Comparison of ENCODE assay signal across 1 cellular context in the genomic region with DNA sequence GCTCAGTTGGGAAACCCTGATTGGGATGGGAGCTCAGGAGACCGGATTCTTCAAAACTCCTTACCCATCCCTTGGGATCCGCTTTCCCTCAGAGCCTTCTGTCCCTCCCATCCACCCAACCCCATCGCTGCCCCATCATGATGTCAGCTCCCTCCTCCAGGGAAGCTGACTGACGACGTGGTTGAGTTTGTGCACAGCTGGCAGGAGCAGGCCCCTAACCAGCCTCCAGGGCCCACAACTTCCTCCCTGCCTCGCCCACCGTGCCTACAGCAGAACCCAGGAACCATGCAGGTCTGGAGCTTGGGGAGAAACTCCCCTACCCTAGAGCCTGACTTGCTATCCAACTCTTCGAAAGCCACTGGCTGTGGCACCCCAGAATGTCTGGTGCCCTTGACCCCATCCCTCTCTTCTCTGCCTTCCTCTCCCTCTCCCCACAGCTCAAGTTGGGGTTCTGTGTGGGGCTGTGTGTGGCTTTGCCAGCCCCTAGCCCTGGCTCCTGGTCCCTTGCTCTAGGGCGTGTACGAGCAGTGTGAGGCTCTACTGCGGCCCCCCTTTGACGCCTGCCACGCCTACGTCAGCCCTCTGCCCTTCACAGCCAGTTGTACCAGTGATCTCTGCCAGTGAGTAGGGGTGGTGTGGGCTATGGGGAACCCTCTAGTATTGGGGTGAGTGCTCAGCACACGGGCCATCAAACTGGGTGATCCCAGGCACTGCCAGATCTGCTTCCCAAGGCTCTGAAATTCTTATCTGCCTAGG.
TF ChIP-seq lines count a peak whose summit lies in the region.

No MANE protein-coding gene starts in this region.

TF ChIP-seq in WTC11, 78 proteins besides CTCF, POLR2A, EP300 and RAD21:
- TF ChIP-seq, protein P1, sequence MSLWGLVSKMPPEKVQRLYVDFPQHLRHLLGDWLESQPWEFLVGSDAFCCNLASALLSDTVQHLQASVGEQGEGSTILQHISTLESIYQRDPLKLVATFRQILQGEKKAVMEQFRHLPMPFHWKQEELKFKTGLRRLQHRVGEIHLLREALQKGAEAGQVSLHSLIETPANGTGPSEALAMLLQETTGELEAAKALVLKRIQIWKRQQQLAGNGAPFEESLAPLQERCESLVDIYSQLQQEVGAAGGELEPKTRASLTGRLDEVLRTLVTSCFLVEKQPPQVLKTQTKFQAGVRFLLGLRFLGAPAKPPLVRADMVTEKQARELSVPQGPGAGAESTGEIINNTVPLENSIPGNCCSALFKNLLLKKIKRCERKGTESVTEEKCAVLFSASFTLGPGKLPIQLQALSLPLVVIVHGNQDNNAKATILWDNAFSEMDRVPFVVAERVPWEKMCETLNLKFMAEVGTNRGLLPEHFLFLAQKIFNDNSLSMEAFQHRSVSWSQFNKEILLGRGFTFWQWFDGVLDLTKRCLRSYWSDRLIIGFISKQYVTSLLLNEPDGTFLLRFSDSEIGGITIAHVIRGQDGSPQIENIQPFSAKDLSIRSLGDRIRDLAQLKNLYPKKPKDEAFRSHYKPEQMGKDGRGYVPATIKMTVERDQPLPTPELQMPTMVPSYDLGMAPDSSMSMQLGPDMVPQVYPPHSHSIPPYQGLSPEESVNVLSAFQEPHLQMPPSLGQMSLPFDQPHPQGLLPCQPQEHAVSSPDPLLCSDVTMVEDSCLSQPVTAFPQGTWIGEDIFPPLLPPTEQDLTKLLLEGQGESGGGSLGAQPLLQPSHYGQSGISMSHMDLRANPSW (CRISPR knock-in tag; conservative IDR thresholded peaks at IDR 0.05; ENCODE audit: low read depth): no peak
- TF ChIP-seq IRF1 (CRISPR knock-in tag; IDR thresholded peaks at IDR 0.05) (no peak), ZNF219 (CRISPR knock-in tag; IDR thresholded peaks at IDR 0.05; ENCODE audit: borderline replicate concordance) (no peak), CREM (CRISPR knock-in tag; IDR thresholded peaks at IDR 0.05) (no peak), SP1 (CRISPR knock-in tag; conservative IDR thresholded peaks at IDR 0.05) (no peak), ELF4 (CRISPR knock-in tag; IDR thresholded peaks at IDR 0.05; ENCODE audit: low read depth) (no peak)
- TF ChIP-seq, protein P2, sequence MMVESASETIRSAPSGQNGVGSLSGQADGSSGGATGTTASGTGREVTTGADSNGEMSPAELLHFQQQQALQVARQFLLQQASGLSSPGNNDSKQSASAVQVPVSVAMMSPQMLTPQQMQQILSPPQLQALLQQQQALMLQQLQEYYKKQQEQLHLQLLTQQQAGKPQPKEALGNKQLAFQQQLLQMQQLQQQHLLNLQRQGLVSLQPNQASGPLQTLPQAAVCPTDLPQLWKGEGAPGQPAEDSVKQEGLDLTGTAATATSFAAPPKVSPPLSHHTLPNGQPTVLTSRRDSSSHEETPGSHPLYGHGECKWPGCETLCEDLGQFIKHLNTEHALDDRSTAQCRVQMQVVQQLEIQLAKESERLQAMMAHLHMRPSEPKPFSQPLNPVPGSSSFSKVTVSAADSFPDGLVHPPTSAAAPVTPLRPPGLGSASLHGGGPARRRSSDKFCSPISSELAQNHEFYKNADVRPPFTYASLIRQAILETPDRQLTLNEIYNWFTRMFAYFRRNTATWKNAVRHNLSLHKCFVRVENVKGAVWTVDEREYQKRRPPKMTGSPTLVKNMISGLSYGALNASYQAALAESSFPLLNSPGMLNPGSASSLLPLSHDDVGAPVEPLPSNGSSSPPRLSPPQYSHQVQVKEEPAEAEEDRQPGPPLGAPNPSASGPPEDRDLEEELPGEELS (CRISPR knock-in tag; IDR thresholded peaks at IDR 0.05): no peak
- TF ChIP-seq, protein P3, sequence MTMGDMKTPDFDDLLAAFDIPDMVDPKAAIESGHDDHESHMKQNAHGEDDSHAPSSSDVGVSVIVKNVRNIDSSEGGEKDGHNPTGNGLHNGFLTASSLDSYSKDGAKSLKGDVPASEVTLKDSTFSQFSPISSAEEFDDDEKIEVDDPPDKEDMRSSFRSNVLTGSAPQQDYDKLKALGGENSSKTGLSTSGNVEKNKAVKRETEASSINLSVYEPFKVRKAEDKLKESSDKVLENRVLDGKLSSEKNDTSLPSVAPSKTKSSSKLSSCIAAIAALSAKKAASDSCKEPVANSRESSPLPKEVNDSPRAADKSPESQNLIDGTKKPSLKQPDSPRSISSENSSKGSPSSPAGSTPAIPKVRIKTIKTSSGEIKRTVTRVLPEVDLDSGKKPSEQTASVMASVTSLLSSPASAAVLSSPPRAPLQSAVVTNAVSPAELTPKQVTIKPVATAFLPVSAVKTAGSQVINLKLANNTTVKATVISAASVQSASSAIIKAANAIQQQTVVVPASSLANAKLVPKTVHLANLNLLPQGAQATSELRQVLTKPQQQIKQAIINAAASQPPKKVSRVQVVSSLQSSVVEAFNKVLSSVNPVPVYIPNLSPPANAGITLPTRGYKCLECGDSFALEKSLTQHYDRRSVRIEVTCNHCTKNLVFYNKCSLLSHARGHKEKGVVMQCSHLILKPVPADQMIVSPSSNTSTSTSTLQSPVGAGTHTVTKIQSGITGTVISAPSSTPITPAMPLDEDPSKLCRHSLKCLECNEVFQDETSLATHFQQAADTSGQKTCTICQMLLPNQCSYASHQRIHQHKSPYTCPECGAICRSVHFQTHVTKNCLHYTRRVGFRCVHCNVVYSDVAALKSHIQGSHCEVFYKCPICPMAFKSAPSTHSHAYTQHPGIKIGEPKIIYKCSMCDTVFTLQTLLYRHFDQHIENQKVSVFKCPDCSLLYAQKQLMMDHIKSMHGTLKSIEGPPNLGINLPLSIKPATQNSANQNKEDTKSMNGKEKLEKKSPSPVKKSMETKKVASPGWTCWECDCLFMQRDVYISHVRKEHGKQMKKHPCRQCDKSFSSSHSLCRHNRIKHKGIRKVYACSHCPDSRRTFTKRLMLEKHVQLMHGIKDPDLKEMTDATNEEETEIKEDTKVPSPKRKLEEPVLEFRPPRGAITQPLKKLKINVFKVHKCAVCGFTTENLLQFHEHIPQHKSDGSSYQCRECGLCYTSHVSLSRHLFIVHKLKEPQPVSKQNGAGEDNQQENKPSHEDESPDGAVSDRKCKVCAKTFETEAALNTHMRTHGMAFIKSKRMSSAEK (CRISPR knock-in tag; IDR thresholded peaks at IDR 0.05; ENCODE audit: borderline replicate concordance): no peak
- TF ChIP-seq, protein P4, sequence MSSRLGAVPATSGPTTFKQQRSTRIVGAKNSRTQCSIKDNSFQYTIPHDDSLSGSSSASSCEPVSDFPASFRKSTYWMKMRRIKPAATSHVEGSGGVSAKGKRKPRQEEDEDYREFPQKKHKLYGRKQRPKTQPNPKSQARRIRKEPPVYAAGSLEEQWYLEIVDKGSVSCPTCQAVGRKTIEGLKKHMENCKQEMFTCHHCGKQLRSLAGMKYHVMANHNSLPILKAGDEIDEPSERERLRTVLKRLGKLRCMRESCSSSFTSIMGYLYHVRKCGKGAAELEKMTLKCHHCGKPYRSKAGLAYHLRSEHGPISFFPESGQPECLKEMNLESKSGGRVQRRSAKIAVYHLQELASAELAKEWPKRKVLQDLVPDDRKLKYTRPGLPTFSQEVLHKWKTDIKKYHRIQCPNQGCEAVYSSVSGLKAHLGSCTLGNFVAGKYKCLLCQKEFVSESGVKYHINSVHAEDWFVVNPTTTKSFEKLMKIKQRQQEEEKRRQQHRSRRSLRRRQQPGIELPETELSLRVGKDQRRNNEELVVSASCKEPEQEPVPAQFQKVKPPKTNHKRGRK (CRISPR knock-in tag; IDR thresholded peaks at IDR 0.05; ENCODE audit: borderline replicate concordance): no peak
